ENCODE assay signal across 11 cellular contexts in the genomic region with DNA sequence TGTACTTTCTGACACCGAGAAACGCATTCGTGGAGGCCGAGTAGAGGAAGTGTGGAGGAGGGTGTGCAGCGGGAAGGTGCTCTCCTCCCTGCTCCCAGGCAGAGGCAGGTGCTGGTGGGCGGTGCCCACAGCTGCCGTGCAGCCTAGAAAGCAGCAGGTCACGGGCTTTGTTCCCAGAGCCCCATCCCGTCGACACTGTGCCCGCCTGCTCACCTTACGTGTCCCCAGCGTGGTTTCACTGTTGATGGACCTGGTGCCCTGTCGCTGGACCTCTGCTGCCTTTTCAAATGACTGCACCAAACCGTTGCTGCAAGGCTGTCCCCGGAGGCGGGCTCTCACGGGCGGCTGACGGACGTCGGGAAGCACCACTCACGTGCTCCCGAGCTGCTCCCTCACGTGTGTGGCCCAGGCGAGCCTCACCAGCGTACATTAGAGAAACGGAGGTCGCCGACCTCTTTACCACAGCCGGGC. TPM values are rescaled to one million over a fixed set of nuclear protein-coding genes. Genes with fewer than 3 reads are reported as not detected.
A peak's percentile ranks its signal among the peaks of the same experiment; 100 is the strongest.
DNase-seq lines count a peak whose midpoint lies in the region; ATAC-seq and TF ChIP-seq lines count a peak whose summit lies in the region.
"Had no signal": no experiment of that assay in that cellular context is flagged by ENCODE, and none has a peak within 500 bp of the region (broad histone marks: within the 10 kb centered on the region; RNA-seq: fewer than 3 reads in every experiment).

No MANE protein-coding gene starts in this region.

- no peaks in the 10 kb centered on the region for H3K27me3 ChIP-seq in GM23248 (replicated peaks; ENCODE audit: insufficient read depth)

- ATAC-seq in GM18873 (IDR thresholded peaks at IDR 0.05; ENCODE audit: low FRiP score, unreplicated experiment) = no peak
- ATAC-seq: psoas muscle had no signal

- no peak overlapping the region for H3K4me2 ChIP-seq in GM23248 (ENCODE audit: unreplicated experiment)

- no peaks in the 10 kb centered on the region for H3K9me2 ChIP-seq in GM23248 (ENCODE audit: insufficient read depth)

- H3K4me1 ChIP-seq in HEK293 (ENCODE audit: control insufficient read depth, insufficient read depth, low read length) (no peaks in the 10 kb centered on the region), GM23248 (ENCODE audit: insufficient read depth) (no peaks in the 10 kb centered on the region)
- H3K4me1 ChIP-seq: psoas muscle had no signal

- no peak overlapping the region for H3K9ac ChIP-seq in GM23248

- in situ Hi-C loops in GM23248 (cut with MboI) = no loop called here

- H2AFZ ChIP-seq in GM23248 = no peak overlapping the region

- peaks cover 12% of the 10 kb centered on the region; the same call in 1 of the 2 replicates for H3K79me2 ChIP-seq in GM23248 (ENCODE audit: insufficient read depth)

- DNase-seq in activated CD4-positive, alpha-beta T cell treated with anti-CD3 and anti-CD28 coated beads for 1 hour = peak; percentile 33
- DNase-seq in left kidney (ENCODE audit: low read depth, low spot score) = peak; percentile 60
- DNase-seq in GM23248 = no peak
- no peak for DNase-seq in hippocampal formation (lab: John Stamatoyannopoulos, UW)
- DNase-seq: KG1, NCI-H69, psoas muscle had no signal

- H3K27ac ChIP-seq in HEK293 (ENCODE audit: extremely low read depth, low read depth, low read length) (no peak overlapping the region), GM23248 (no peak overlapping the region)
- H3K27ac ChIP-seq: psoas muscle had no signal

- CTCF ChIA-PET in HEK293 (lab: Yijun Ruan, JAX) = interaction anchor here (0.6 kb wide), 1 partner anchor 162 kb away, joined by 3 read pairs; no protein-coding TSS in a partner anchor

- no peaks in the 10 kb centered on the region for H4K20me1 ChIP-seq in GM23248 (ENCODE audit: insufficient read depth)

- H3K36me3 ChIP-seq in HEK293 (ENCODE audit: control insufficient read depth in 2 of 2, insufficient read depth in 1 of 2, low read length in 2 of 2) (peaks cover 0 to 89% of the 10 kb centered on the region in 2 experiments; a peak in 2 of 3 replicates), GM23248 (ENCODE audit: low read depth) (no peaks in the 10 kb centered on the region; the same call in 1 of the 2 replicates)

- POLR2A ChIA-PET in HEK293 (lab: Yijun Ruan, JAX) = interaction anchor here (0.6 kb wide), 1 partner anchor 223 kb away, joined by 3 read pairs; no protein-coding TSS in a partner anchor

- no peak overlapping the region for H3K4me3 ChIP-seq in HEK293 (ENCODE audit: low read depth, low read length)
- H3K4me3 ChIP-seq in GM23248 = no peak overlapping the region
- H3K4me3 ChIP-seq: lung, psoas muscle had no signal

- no peak for TF ChIP-seq CTCF in HEK293 (tag by site-specific recombination; IDR thresholded peaks at IDR 0.05)

- WGBS in GM23248 (ENCODE audit: low coverage in 1 of 2, low lambda C conversion rate in 2 of 2, missing lambda C conversion rate in 2 of 2), 2 experiments = 87 to 88% methylated on average over 31 of the region's 31 CpGs

- no peaks in the 10 kb centered on the region for H3F3A ChIP-seq in GM23248 (ENCODE audit: insufficient read depth)

- no peaks in the 10 kb centered on the region for H3K9me3 ChIP-seq in HEK293 (ENCODE audit: control insufficient read depth, insufficient read depth, low read depth, low read length)
- no peaks in the 10 kb centered on the region for H3K9me3 ChIP-seq in GM23248 (ENCODE audit: low read depth)
- H3K9me3 ChIP-seq: psoas muscle had no signal

TF ChIP-seq in HEK293, 187 proteins besides CTCF, POLR2A, EP300 and RAD21 (continues in another document):
- TF ChIP-seq, protein P1, sequence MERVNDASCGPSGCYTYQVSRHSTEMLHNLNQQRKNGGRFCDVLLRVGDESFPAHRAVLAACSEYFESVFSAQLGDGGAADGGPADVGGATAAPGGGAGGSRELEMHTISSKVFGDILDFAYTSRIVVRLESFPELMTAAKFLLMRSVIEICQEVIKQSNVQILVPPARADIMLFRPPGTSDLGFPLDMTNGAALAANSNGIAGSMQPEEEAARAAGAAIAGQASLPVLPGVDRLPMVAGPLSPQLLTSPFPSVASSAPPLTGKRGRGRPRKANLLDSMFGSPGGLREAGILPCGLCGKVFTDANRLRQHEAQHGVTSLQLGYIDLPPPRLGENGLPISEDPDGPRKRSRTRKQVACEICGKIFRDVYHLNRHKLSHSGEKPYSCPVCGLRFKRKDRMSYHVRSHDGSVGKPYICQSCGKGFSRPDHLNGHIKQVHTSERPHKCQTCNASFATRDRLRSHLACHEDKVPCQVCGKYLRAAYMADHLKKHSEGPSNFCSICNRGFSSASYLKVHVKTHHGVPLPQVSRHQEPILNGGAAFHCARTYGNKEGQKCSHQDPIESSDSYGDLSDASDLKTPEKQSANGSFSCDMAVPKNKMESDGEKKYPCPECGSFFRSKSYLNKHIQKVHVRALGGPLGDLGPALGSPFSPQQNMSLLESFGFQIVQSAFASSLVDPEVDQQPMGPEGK (tag by site-specific recombination; IDR thresholded peaks at IDR 0.05) = no peak
- peak; percentile 32 for TF ChIP-seq SP2 (tag by site-specific recombination; IDR thresholded peaks at IDR 0.05)
- no peak for TF ChIP-seq ZNF23 (tag by site-specific recombination; IDR thresholded peaks at IDR 0.05; ENCODE audit: borderline replicate concordance)
- peak; percentile 69 for TF ChIP-seq ZFHX2 (tag by site-specific recombination; conservative IDR thresholded peaks at IDR 0.05)
- TF ChIP-seq HOXC10 (CRISPR knock-in tag; IDR thresholded peaks at IDR 0.05) = no peak
- TF ChIP-seq, protein P2, sequence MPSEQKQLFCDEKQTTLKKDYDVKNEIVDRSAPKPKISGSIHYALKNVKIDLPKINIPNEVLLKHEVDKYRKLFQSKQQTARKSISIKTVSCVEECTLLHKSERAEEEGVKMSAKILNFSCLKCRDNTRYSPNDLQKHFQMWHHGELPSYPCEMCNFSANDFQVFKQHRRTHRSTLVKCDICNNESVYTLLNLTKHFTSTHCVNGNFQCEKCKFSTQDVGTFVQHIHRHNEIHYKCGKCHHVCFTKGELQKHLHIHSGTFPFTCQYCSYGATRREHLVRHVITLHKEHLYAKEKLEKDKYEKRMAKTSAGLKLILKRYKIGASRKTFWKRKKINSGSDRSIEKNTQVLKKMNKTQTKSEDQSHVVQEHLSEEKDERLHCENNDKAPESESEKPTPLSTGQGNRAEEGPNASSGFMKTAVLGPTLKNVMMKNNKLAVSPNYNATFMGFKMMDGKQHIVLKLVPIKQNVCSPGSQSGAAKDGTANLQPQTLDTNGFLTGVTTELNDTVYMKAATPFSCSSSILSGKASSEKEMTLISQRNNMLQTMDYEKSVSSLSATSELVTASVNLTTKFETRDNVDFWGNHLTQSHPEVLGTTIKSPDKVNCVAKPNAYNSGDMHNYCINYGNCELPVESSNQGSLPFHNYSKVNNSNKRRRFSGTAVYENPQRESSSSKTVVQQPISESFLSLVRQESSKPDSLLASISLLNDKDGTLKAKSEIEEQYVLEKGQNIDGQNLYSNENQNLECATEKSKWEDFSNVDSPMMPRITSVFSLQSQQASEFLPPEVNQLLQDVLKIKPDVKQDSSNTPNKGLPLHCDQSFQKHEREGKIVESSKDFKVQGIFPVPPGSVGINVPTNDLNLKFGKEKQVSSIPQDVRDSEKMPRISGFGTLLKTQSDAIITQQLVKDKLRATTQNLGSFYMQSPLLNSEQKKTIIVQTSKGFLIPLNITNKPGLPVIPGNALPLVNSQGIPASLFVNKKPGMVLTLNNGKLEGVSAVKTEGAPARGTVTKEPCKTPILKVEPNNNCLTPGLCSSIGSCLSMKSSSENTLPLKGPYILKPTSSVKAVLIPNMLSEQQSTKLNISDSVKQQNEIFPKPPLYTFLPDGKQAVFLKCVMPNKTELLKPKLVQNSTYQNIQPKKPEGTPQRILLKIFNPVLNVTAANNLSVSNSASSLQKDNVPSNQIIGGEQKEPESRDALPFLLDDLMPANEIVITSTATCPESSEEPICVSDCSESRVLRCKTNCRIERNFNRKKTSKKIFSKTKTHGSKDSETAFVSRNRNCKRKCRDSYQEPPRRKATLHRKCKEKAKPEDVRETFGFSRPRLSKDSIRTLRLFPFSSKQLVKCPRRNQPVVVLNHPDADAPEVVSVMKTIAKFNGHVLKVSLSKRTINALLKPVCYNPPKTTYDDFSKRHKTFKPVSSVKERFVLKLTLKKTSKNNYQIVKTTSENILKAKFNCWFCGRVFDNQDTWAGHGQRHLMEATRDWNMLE (tag by site-specific recombination; conservative IDR thresholded peaks at IDR 0.05; ENCODE audit: low read depth) = no peak
- TF ChIP-seq EGR2 (tag by site-specific recombination; IDR thresholded peaks at IDR 0.05; ENCODE audit: low read depth) = peak; percentile 75
- TF ChIP-seq, protein P3, sequence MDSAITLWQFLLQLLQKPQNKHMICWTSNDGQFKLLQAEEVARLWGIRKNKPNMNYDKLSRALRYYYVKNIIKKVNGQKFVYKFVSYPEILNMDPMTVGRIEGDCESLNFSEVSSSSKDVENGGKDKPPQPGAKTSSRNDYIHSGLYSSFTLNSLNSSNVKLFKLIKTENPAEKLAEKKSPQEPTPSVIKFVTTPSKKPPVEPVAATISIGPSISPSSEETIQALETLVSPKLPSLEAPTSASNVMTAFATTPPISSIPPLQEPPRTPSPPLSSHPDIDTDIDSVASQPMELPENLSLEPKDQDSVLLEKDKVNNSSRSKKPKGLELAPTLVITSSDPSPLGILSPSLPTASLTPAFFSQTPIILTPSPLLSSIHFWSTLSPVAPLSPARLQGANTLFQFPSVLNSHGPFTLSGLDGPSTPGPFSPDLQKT (IDR thresholded peaks at IDR 0.05; ENCODE audit: borderline replicate concordance, low read depth, low read length) = no peak
- no peak for TF ChIP-seq ZNF530 (tag by site-specific recombination; IDR thresholded peaks at IDR 0.05; ENCODE audit: low read depth)
- no peak for TF ChIP-seq ZNF302 (tag by site-specific recombination; IDR thresholded peaks at IDR 0.05; ENCODE audit: low read depth)

RNA-seq across cellular contexts. Expression of a gene that starts 20.8 kb away (rescaled TPM):
- total RNA-seq in GM23248 (2014; rRNA removed; shearing (Covaris generic)) = 68.3 and 85.1 TPM in 2 replicates
- polyA plus RNA-seq in GM23248 (2016; fragmentation: Nextera tagmentation; extraction: Ambion mirVana) = 62.3 and 69.5 TPM in 2 replicates

RNA-seq across cellular contexts. Expression of a gene that starts 21.3 kb away (rescaled TPM):
- 20.9 and 26.7 TPM in 2 replicates for total RNA-seq in GM23248 (2014; rRNA removed; shearing (Covaris generic))
- polyA plus RNA-seq in GM23248 (2016; fragmentation: Nextera tagmentation; extraction: Ambion mirVana) = 13.7 and 16.8 TPM in 2 replicates

RNA-seq across cellular contexts. Expression of a gene that starts 33.8 kb away (rescaled TPM):
- not detected in 2 replicates for total RNA-seq in GM23248 (2014; rRNA removed; shearing (Covaris generic))
- polyA plus RNA-seq in GM23248 (2016; fragmentation: Nextera tagmentation; extraction: Ambion mirVana) = not detected in 2 replicates

RNA-seq across cellular contexts. Expression of a gene that starts 40.9 kb away (rescaled TPM):
- total RNA-seq in GM23248 (2014; rRNA removed; shearing (Covaris generic)) = not detected in 2 replicates
- polyA plus RNA-seq in GM23248 (2016; fragmentation: Nextera tagmentation; extraction: Ambion mirVana) = 0.41 TPM in 1 of 2 replicates, not detected in the other
- total RNA-seq: dermis microvascular lymphatic vessel endothelial cell had no signal

RNA-seq across cellular contexts. Expression of a gene that starts 51.6 kb away (rescaled TPM):
- total RNA-seq in GM23248 (2014; rRNA removed; shearing (Covaris generic)) = 4.3 and 4.4 TPM in 2 replicates
- polyA plus RNA-seq in GM23248 (2016; fragmentation: Nextera tagmentation; extraction: Ambion mirVana) = 4.0 and 5.3 TPM in 2 replicates

Comparison
In these comparisons a context has a peak if more than half of its experiments do, and no peak if none do; other contexts are left out.
1. DNase-seq: peak in activated CD4-positive, alpha-beta T cell treated with anti-CD3 and anti-CD28 coated beads for 1 hour (single experiment) and left kidney (single experiment); none in GM23248 (single experiment) and hippocampal formation (0 of 2).